1 cellular context compared by ENCODE assay signal in the genomic region with DNA sequence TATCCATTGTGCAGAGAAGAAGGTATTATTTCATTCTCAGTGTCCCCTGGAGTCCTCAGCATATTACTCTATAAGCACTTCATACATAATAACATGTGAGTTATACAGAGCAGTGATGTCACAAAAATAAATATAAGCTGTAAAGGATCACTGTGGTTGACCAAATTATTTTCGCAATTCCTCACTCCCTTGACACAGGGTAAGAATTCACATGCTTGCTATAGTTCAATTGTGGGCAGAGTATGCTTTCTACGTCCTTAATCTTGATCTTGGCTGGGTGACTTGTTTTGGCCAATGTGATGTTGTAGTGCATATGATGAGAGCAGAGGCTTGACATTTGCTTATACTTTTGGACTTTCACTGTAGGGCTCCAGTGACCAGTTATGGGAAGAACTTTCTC.
A peak's percentile ranks its signal among the peaks of the same experiment; 100 is the strongest.
TF ChIP-seq lines count a peak whose summit lies in the region.

No MANE protein-coding gene starts in this region.

TF ChIP-seq in GM12878, 131 proteins besides CTCF, POLR2A, EP300 and RAD21 (continued from another document):
- TF ChIP-seq, protein P1, sequence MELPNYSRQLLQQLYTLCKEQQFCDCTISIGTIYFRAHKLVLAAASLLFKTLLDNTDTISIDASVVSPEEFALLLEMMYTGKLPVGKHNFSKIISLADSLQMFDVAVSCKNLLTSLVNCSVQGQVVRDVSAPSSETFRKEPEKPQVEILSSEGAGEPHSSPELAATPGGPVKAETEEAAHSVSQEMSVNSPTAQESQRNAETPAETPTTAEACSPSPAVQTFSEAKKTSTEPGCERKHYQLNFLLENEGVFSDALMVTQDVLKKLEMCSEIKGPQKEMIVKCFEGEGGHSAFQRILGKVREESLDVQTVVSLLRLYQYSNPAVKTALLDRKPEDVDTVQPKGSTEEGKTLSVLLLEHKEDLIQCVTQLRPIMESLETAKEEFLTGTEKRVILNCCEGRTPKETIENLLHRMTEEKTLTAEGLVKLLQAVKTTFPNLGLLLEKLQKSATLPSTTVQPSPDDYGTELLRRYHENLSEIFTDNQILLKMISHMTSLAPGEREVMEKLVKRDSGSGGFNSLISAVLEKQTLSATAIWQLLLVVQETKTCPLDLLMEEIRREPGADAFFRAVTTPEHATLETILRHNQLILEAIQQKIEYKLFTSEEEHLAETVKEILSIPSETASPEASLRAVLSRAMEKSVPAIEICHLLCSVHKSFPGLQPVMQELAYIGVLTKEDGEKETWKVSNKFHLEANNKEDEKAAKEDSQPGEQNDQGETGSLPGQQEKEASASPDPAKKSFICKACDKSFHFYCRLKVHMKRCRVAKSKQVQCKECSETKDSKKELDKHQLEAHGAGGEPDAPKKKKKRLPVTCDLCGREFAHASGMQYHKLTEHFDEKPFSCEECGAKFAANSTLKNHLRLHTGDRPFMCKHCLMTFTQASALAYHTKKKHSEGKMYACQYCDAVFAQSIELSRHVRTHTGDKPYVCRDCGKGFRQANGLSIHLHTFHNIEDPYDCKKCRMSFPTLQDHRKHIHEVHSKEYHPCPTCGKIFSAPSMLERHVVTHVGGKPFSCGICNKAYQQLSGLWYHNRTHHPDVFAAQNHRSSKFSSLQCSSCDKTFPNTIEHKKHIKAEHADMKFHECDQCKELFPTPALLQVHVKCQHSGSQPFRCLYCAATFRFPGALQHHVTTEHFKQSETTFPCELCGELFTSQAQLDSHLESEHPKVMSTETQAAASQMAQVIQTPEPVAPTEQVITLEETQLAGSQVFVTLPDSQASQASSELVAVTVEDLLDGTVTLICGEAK (IDR thresholded peaks at IDR 0.05; ENCODE audit: borderline replicate concordance), result no peak
- TF ChIP-seq CREB1 (IDR thresholded peaks at IDR 0.05; ENCODE audit: low read depth), result 0 out of 2 replicates have a peak, but pooled peaks have one; percentile 25
- TF ChIP-seq IRF4 (IDR thresholded peaks at IDR 0.05; ENCODE audit: low read depth, low read length), result no peak
- TF ChIP-seq RUNX3 (IDR thresholded peaks at IDR 0.05; ENCODE audit: low read length), result peak; percentile 33; the same call in 1 of the 2 replicates
- TF ChIP-seq, protein P2, sequence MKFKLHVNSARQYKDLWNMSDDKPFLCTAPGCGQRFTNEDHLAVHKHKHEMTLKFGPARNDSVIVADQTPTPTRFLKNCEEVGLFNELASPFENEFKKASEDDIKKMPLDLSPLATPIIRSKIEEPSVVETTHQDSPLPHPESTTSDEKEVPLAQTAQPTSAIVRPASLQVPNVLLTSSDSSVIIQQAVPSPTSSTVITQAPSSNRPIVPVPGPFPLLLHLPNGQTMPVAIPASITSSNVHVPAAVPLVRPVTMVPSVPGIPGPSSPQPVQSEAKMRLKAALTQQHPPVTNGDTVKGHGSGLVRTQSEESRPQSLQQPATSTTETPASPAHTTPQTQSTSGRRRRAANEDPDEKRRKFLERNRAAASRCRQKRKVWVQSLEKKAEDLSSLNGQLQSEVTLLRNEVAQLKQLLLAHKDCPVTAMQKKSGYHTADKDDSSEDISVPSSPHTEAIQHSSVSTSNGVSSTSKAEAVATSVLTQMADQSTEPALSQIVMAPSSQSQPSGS (IDR thresholded peaks at IDR 0.05; ENCODE audit: low read length), result 0 out of 2 replicates have a peak, but pooled peaks have one; percentile 18
- no peak for TF ChIP-seq MTA3 (IDR thresholded peaks at IDR 0.05; ENCODE audit: borderline replicate concordance, low read length)
- TF ChIP-seq EZH2 (IDR thresholded peaks at IDR 0.05; ENCODE audit: borderline replicate concordance, control insufficient read depth, low read depth, low read length), result no peak
- TF ChIP-seq HCFC1 (IDR thresholded peaks at IDR 0.05; ENCODE audit: low read length), result no peak
